ENCODE assay signal across 17 cellular contexts in the genomic region with DNA sequence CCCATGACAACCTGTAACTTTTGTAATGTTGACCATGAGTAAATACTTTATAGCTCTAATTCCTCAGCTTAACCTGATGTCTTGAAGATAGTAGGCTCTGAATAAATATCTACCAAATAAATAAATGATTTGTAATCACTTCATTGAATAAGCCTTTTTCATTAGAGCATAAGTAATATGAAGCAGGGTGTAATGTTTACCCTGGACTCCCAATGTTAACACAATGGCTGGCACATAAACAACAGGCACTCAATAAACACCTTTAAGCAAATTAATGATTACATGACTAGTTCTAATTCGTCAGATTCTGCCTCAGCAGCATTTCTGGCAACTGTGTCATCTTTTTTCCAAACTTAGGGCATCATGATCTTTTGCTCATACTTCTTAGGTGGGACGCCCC.
A peak's percentile ranks its signal among the peaks of the same experiment; 100 is the strongest.
DNase-seq lines count a peak whose midpoint lies in the region; ATAC-seq and TF ChIP-seq lines count a peak whose summit lies in the region.
"Had no signal": no experiment of that assay in that cellular context is flagged by ENCODE, and none has a peak within 500 bp of the region (broad histone marks: within the 10 kb centered on the region; RNA-seq: fewer than 3 reads in every experiment).

No MANE protein-coding gene starts in this region.

- WGBS in GM23248 (ENCODE audit: low coverage in 1 of 2, low lambda C conversion rate in 2 of 2, missing lambda C conversion rate in 2 of 2), 2 experiments: 53 to 54% methylated on average over 2 of the region's 2 CpGs
- 81% methylated on average over 2 of the region's 2 CpGs for WGBS in right cardiac atrium

- H3K27ac ChIP-seq in GM23248 (peak overlapping the region; percentile 54), PC-3 (ENCODE audit: low read length) (peak overlapping the region; percentile 91), right cardiac atrium (ENCODE audit: low read length) (no peak overlapping the region)
- H3K27ac ChIP-seq: BLaER1 treated with 17β-estradiol and CSF1 and Interleukin-3, amounts not matched to agents 10 nM and 100 nM had no signal

- H3K9me2 ChIP-seq in GM23248 (ENCODE audit: insufficient read depth): no peaks in the 10 kb centered on the region
- no peaks in the 10 kb centered on the region for H3K9me2 ChIP-seq in PC-3 (replicated peaks; ENCODE audit: low read length)

- POLR2A ChIA-PET in PC-3 (lab: Charles Lee; ENCODE audit: unreplicated experiment): interaction anchor here (0.5 to 0.8 kb wide), 8 partner anchors 46 to 1968 kb away, joined by 3 to 17 read pairs (median 4); partner anchors contain the start of gene IRS2

- no peaks in the 10 kb centered on the region for H3K27me3 ChIP-seq in GM23248 (replicated peaks; ENCODE audit: insufficient read depth)
- H3K27me3 ChIP-seq in PC-3 (ENCODE audit: low read length): no peaks in the 10 kb centered on the region
- H3K27me3 ChIP-seq in right cardiac atrium (ENCODE audit: control insufficient read depth, insufficient read depth): no peaks in the 10 kb centered on the region
- H3K27me3 ChIP-seq: BLaER1 treated with 17β-estradiol and CSF1 and Interleukin-3, amounts not matched to agents 10 nM and 100 nM had no signal

- BruUV-seq in PC-3 (replicated peaks; lab: Mats Ljungman, UMichigan): no TSS peak

- CTCF ChIA-PET in PC-3 (lab: Charles Lee): no interaction called here

- peaks cover 30% of the 10 kb centered on the region for H3K4me1 ChIP-seq in GM23248 (ENCODE audit: insufficient read depth)
- H3K4me1 ChIP-seq in PC-3 (ENCODE audit: insufficient read depth, low read length): peaks cover 34% of the 10 kb centered on the region
- no peaks in the 10 kb centered on the region for H3K4me1 ChIP-seq in right cardiac atrium (ENCODE audit: control insufficient read depth, insufficient read depth, low read length)
- H3K4me1 ChIP-seq: BLaER1 treated with 17β-estradiol and CSF1 and Interleukin-3, amounts not matched to agents 10 nM and 100 nM had no signal

- H3K36me3 ChIP-seq in GM23248 (ENCODE audit: low read depth) (no peaks in the 10 kb centered on the region), PC-3 (ENCODE audit: low read depth, low read length) (no peaks in the 10 kb centered on the region)
- H3K36me3 ChIP-seq: BLaER1 treated with 17β-estradiol and CSF1 and Interleukin-3, amounts not matched to agents 10 nM and 100 nM had no signal

- H3K79me2 ChIP-seq in GM23248 (ENCODE audit: insufficient read depth) (peaks cover 79% of the 10 kb centered on the region), PC-3 (ENCODE audit: low read length) (0 out of 2 replicates have a peak, but pooled peaks cover 5% of the 10 kb centered on the region)

- H3K9me3 ChIP-seq in GM23248 (ENCODE audit: low read depth) (no peaks in the 10 kb centered on the region), PC-3 (ENCODE audit: low read length) (no peaks in the 10 kb centered on the region), right cardiac atrium (ENCODE audit: control insufficient read depth, low read length) (no peaks in the 10 kb centered on the region)
- H3K9me3 ChIP-seq: BLaER1 treated with 17β-estradiol and CSF1 and Interleukin-3, amounts not matched to agents 10 nM and 100 nM had no signal

- peaks cover 20% of the 10 kb centered on the region for H3F3A ChIP-seq in GM23248 (ENCODE audit: insufficient read depth)
- peaks cover 6% of the 10 kb centered on the region for H3F3A ChIP-seq in PC-3 (ENCODE audit: low read length, unreplicated experiment)

- H2AFZ ChIP-seq in GM23248 (no peak overlapping the region), PC-3 (ENCODE audit: low read length) (no peak overlapping the region)

- DNase-seq in DMS53 (lab: John Stamatoyannopoulos, UW) (peak; percentile 32), GM23248 (peak; percentile 41), PC-3 (peak; percentile 82), renal cortical epithelial cell (ENCODE audit: low read depth) (peak; percentile 34), right cardiac atrium (no peak), left lobe of liver (ENCODE audit: low spot score) (no peak)
- DNase-seq in stimulated activated CD4-positive, alpha-beta T cell treated with anti-CD3 and anti-CD28 coated beads, Interleukin-4, amount 100 ng/mL, for 1 hour: no peak
- DNase-seq: CD8-positive, alpha-beta memory T cell; COR-L47; DMS 273 treated with DMSO at 0.1 percent for 48 hours; DMS79; GDM1; GOT3; H7; HFFc6 had no signal

- in situ Hi-C loops in GM23248 (cut with MboI): no loop called here

- ATAC-seq in PC-3 (peak; percentile 81), right cardiac atrium (no peak), left lobe of liver (no peak)
- ATAC-seq: HCT116 had no signal

- TF ChIP-seq CTCF in PC-3 (conservative IDR thresholded peaks at IDR 0.05; ENCODE audit: low read depth, low read length): no peak

- H3K9ac ChIP-seq in GM23248 (peak overlapping the region; percentile 17), PC-3 (ENCODE audit: low read length) (no peak overlapping the region)
- H3K9ac ChIP-seq: BLaER1 treated with 17β-estradiol and CSF1 and Interleukin-3, amounts not matched to agents 10 nM and 100 nM had no signal

- H4K20me1 ChIP-seq in GM23248 (ENCODE audit: insufficient read depth): no peaks in the 10 kb centered on the region
- H4K20me1 ChIP-seq in PC-3 (ENCODE audit: low read length): no peaks in the 10 kb centered on the region
- H4K20me1 ChIP-seq: BLaER1 treated with 17β-estradiol and CSF1 and Interleukin-3, amounts not matched to agents 10 nM and 100 nM had no signal

- H3K4me2 ChIP-seq in GM23248 (ENCODE audit: unreplicated experiment) (peak overlapping the region; percentile 93), PC-3 (ENCODE audit: low read length) (peak overlapping the region; percentile 76)
- H3K4me2 ChIP-seq: BLaER1 treated with 17β-estradiol and CSF1 and Interleukin-3, amounts not matched to agents 10 nM and 100 nM had no signal

- intact Hi-C loops in PC-3 (cut with micrococcal nuclease) (loop anchor here (1.0 to 5.0 kb wide), 2 partner anchors 47 to 77 kb away; no protein-coding TSS in a partner anchor), right cardiac atrium (cut with DNase I) (no loop called here)

- H3K4me3 ChIP-seq in GM23248 (peak overlapping the region; percentile 55), PC-3 (ENCODE audit: low read length) (peak overlapping the region; percentile 44; the same call in 1 of the 2 replicates), right cardiac atrium (ENCODE audit: low read length) (no peak overlapping the region)
- H3K4me3 ChIP-seq: BLaER1 treated with 17β-estradiol and CSF1 and Interleukin-3, amounts not matched to agents 10 nM and 100 nM had no signal

Comparison
In these comparisons a context has a peak if more than half of its experiments do, and no peak if none do; other contexts are left out.
1. DNase-seq: peak in DMS53 (single experiment), GM23248 (single experiment), PC-3 (single experiment) and renal cortical epithelial cell (single experiment); none in right cardiac atrium (0 of 3), left lobe of liver (single experiment) and stimulated activated CD4-positive, alpha-beta T cell treated with anti-CD3 and anti-CD28 coated beads, Interleukin-4, amount 100 ng/mL, for 1 hour (single experiment).